ENCODE assay signal across 8 cellular contexts in genomic region chr6:29943053-29943966, GRCh38. TPM values are rescaled to one million over a fixed set of nuclear protein-coding genes. Genes with fewer than 3 reads are reported as not detected.
DNase-seq lines count a peak whose midpoint lies in the region; ATAC-seq and TF ChIP-seq lines count a peak whose summit lies in the region.

No MANE protein-coding gene starts in this region.

- H3K4me3 ChIP-seq in LNCaP clone FGC (ENCODE audit: low read depth, low read length) (peak overlapping the region; percentile 70), lower lobe of right lung (peak overlapping the region; percentile 57), testis (peak overlapping the region; percentile 58 to 71)

- H3K9me3 ChIP-seq in lower lobe of right lung = no peaks in the 10 kb centered on the region
- H3K9me3 ChIP-seq in testis = no peaks in the 10 kb centered on the region

- CTCF ChIA-PET in MCF 10A (lab: Yijun Ruan, JAX) = no interaction called here

- peak overlapping the region; percentile 96 for H3K4me3 Mint-ChIP-seq in MCF 10A (ENCODE audit: unreplicated experiment)

- peaks cover 12% of the 10 kb centered on the region for H3K4me1 Mint-ChIP-seq in MCF 10A (ENCODE audit: insufficient read depth, unreplicated experiment)

- no TSS peak for BruUV-seq in MCF 10A (replicated peaks; lab: Mats Ljungman, UMichigan)

- H3K4me1 ChIP-seq in lower lobe of right lung (no peaks in the 10 kb centered on the region), testis (peaks cover 8% of the 10 kb centered on the region)

- DNase-seq in LNCaP clone FGC (ENCODE audit: low read depth) (no peak), MCF 10A (ENCODE audit: unreplicated experiment) (no peak), lower lobe of right lung (peak; percentile 51), testis (no peak), SK-N-DZ (ENCODE audit: low spot score) (no peak), GDM1 (lab: John Stamatoyannopoulos, UW) (no peak)

- peaks cover 6% of the 10 kb centered on the region for H3K36me3 ChIP-seq in lower lobe of right lung
- no peaks in the 10 kb centered on the region for H3K36me3 ChIP-seq in testis (ENCODE audit: low read depth, missing control alignments)

- 5 to 25% methylated on average over 17 to 56 of the region's 58 CpGs for WGBS in testis, 2 donors

- intact Hi-C loops in MCF 10A (cut with micrococcal nuclease) = no loop called here
- intact Hi-C loops in lower lobe of right lung (cut with DNase I) = no loop called here
- intact Hi-C loops in testis (cut with DNase I; ENCODE audit: low total_unique reads) = no loop called here

- H3K9me3 Mint-ChIP-seq in MCF 10A (ENCODE audit: unreplicated experiment) = no peaks in the 10 kb centered on the region

- H3K27ac Mint-ChIP-seq in MCF 10A (ENCODE audit: low read depth, unreplicated experiment) = peak overlapping the region; percentile 100

- H3K27me3 Mint-ChIP-seq in MCF 10A (ENCODE audit: insufficient read depth, unreplicated experiment) = no peaks in the 10 kb centered on the region

- TF ChIP-seq CTCF in LNCaP clone FGC (IDR thresholded peaks at IDR 0.05; ENCODE audit: control insufficient read depth, extremely low read depth, insufficient read depth) (no peak), MCF 10A (IDR thresholded peaks at IDR 0.05; ENCODE audit: unreplicated experiment) (no peak), lower lobe of right lung (IDR thresholded peaks at IDR 0.05) (no peak), testis (IDR thresholded peaks at IDR 0.05) (no peak)

- POLR2A ChIA-PET in MCF 10A (lab: Yijun Ruan, JAX) = no interaction called here

- H3K27ac ChIP-seq in lower lobe of right lung = peak overlapping the region; percentile 85
- H3K27ac ChIP-seq in testis = peak overlapping the region; percentile 82 to 89

- ATAC-seq in GM18511 (IDR thresholded peaks at IDR 0.05; ENCODE audit: unreplicated experiment) (peak; percentile 32), lower lobe of right lung (peak; percentile 18 to 61), GM19455 (IDR thresholded peaks at IDR 0.05; ENCODE audit: unreplicated experiment) (no peak)

- H3K27me3 ChIP-seq in lower lobe of right lung (ENCODE audit: low read depth) (no peaks in the 10 kb centered on the region), testis (no peaks in the 10 kb centered on the region)

- peaks cover 26% of the 10 kb centered on the region for H3K36me3 Mint-ChIP-seq in MCF 10A (ENCODE audit: insufficient read depth, unreplicated experiment)

- no peak for TF ChIP-seq POLR2A in testis (IDR thresholded peaks at IDR 0.05)

RNA-seq across cellular contexts. Expression of gene HLA-A, which starts 1.0 kb away (rescaled TPM):
- total RNA-seq in MCF 10A (2022) = 139 and 217 TPM in 2 replicates
- 1,064 TPM for total RNA-seq in lower lobe of right lung
- 100 to 1,000 TPM; 282 to 504 TPM for total RNA-seq in testis
- polyA plus RNA-seq in testis (ENCODE audit: insufficient read depth, low read depth, low replicate concordance) = 586 TPM
- polyA plus RNA-seq in SK-N-DZ (2014; cell fraction: cytosol; rRNA removed) = 35.3 and 39.6 TPM in 2 replicates
- 41.1 and 48.8 TPM in 2 replicates for polyA plus RNA-seq in SK-N-DZ (2014; cell fraction: nucleus; rRNA removed)
